In genomic region chr19:44345969-44346368, GRCh38 we compare ENCODE assay signal across 23 cellular contexts. TPM values are rescaled to one million over a fixed set of nuclear protein-coding genes. Genes with fewer than 3 reads are reported as not detected.
DNase-seq lines count a peak whose midpoint lies in the region; ATAC-seq and TF ChIP-seq lines count a peak whose summit lies in the region.
"Had no signal": no experiment of that assay in that cellular context is flagged by ENCODE, and none has a peak within 500 bp of the region (broad histone marks: within the 10 kb centered on the region; RNA-seq: fewer than 3 reads in every experiment).

No MANE protein-coding gene starts in this region.

- 86 to 88% methylated on average over 4 of the region's 4 CpGs for WGBS in testis, 2 donors

- H3K4me1 ChIP-seq in right atrium auricular region (no peaks in the 10 kb centered on the region), testis (no peaks in the 10 kb centered on the region)

- peaks cover 8 to 19% of the 10 kb centered on the region in 2 donors for H3K9me3 Mint-ChIP-seq in natural killer cell

- no peaks in the 10 kb centered on the region for H3K4me1 Mint-ChIP-seq in natural killer cell
- H3K4me1 Mint-ChIP-seq: activated naive CD8-positive, alpha-beta T cell treated with anti-CD3 and anti-CD28 coated beads, Interleukin-2, amount 10 ng/mL, durations not matched to agents 7 days and 5 days; stimulated activated memory B cell treated with anti-CD40 and anti-IgM and Interleukin-4, amounts not matched to agents 10 μg/mL and 1 μg/mL and 100 μg/mL, for 72 hours had no signal

- DNase-seq in left cardiac atrium (peak; percentile 19), right atrium auricular region (ENCODE audit: low spot score) (no peak), NCI-H2081 treated with DMSO at 0.1 percent for 48 hours (lab: John Stamatoyannopoulos, UW) (peak; percentile 9), cerebellar cortex (ENCODE audit: low spot score) (peak; percentile 89), KG1 (lab: John Stamatoyannopoulos, UW) (no peak), natural killer cell (no peak), testis (no peak)
- DNase-seq: activated CD8-positive, alpha-beta T cell treated with anti-CD3 and anti-CD28 coated beads, Interleukin-2, amount 10 ng/mL, durations not matched to agents 7 days and 5 days; activated effector memory CD4-positive, alpha-beta T cell treated with anti-CD3 and anti-CD28 coated beads, Interleukin-2, amount 50 U/mL, for 16 hours; activated naive CD8-positive, alpha-beta T cell treated with anti-CD3 and anti-CD28 coated beads, Interleukin-2, amount 10 ng/mL, durations not matched to agents 7 days and 5 days; effector CD4-positive, alpha-beta T cell; erythroblast; foreskin fibroblast; left colon; mesendoderm; naive B cell; NCI-H187; NCI-H524 had no signal

- peaks cover 0 to 23% of the 10 kb centered on the region in 2 donors for H3K9me3 ChIP-seq in right atrium auricular region
- no peaks in the 10 kb centered on the region for H3K9me3 ChIP-seq in testis

- peaks cover 22% of the 10 kb centered on the region for H3K36me3 Mint-ChIP-seq in natural killer cell
- H3K36me3 Mint-ChIP-seq: activated naive CD8-positive, alpha-beta T cell treated with anti-CD3 and anti-CD28 coated beads, Interleukin-2, amount 10 ng/mL, durations not matched to agents 7 days and 5 days had no signal

- H3K4me3 Mint-ChIP-seq in natural killer cell, result no peak overlapping the region
- H3K4me3 Mint-ChIP-seq: activated CD8-positive, alpha-beta T cell treated with anti-CD3 and anti-CD28 coated beads, Interleukin-2, amount 10 ng/mL, durations not matched to agents 7 days and 5 days; activated naive CD8-positive, alpha-beta T cell treated with anti-CD3 and anti-CD28 coated beads, Interleukin-2, amount 10 ng/mL, durations not matched to agents 7 days and 5 days; naive B cell; stimulated activated memory B cell treated with anti-CD40 and anti-IgM and Interleukin-4, amounts not matched to agents 10 μg/mL and 1 μg/mL and 100 μg/mL, for 72 hours had no signal

- intact Hi-C loops in left cardiac atrium (cut with DNase I), result no loop called here
- intact Hi-C loops in natural killer cell (cut with micrococcal nuclease), result no loop called here
- intact Hi-C loops in testis (cut with DNase I; ENCODE audit: low total_unique reads), result no loop called here

- no peak overlapping the region for H3K4me3 ChIP-seq in right atrium auricular region
- no peak overlapping the region for H3K4me3 ChIP-seq in testis
- H3K4me3 ChIP-seq: K562, smooth muscle cell had no signal

- TF ChIP-seq POLR2A in testis (IDR thresholded peaks at IDR 0.05), result no peak

- TF ChIP-seq CTCF in right atrium auricular region (IDR thresholded peaks at IDR 0.05), result no peak
- TF ChIP-seq CTCF in natural killer cell (IDR thresholded peaks at IDR 0.05), result no peak
- TF ChIP-seq CTCF in testis (IDR thresholded peaks at IDR 0.05), result no peak

- H3K27me3 ChIP-seq in right atrium auricular region (no peaks in the 10 kb centered on the region), testis (no peaks in the 10 kb centered on the region)

- no peaks in the 10 kb centered on the region for H3K27me3 Mint-ChIP-seq in natural killer cell (ENCODE audit: low read depth in 2 of 2)
- H3K27me3 Mint-ChIP-seq: activated naive CD8-positive, alpha-beta T cell treated with anti-CD3 and anti-CD28 coated beads, Interleukin-2, amount 10 ng/mL, durations not matched to agents 7 days and 5 days; naive B cell; stimulated activated memory B cell treated with anti-CD40 and anti-IgM and Interleukin-4, amounts not matched to agents 10 μg/mL and 1 μg/mL and 100 μg/mL, for 72 hours had no signal

- peak; percentile 47 to 76 for ATAC-seq in left cardiac atrium
- no peak for ATAC-seq in natural killer cell
- no peak for ATAC-seq in HG02970 (IDR thresholded peaks at IDR 0.05; ENCODE audit: low FRiP score, unreplicated experiment)
- ATAC-seq: activated CD8-positive, alpha-beta T cell treated with anti-CD3 and anti-CD28 coated beads, Interleukin-2, amount 10 ng/mL, durations not matched to agents 7 days and 5 days; K562; left colon; stimulated activated memory B cell treated with anti-CD40 and anti-IgM and Interleukin-4, amounts not matched to agents 10 μg/mL and 1 μg/mL and 100 μg/mL, for 72 hours had no signal

- H3K27ac ChIP-seq in right atrium auricular region, result no peak overlapping the region
- H3K27ac ChIP-seq in testis, result no peak overlapping the region

- no peak overlapping the region for H3K27ac Mint-ChIP-seq in natural killer cell
- H3K27ac Mint-ChIP-seq: activated CD8-positive, alpha-beta T cell treated with anti-CD3 and anti-CD28 coated beads, Interleukin-2, amount 10 ng/mL, durations not matched to agents 7 days and 5 days; activated naive CD8-positive, alpha-beta T cell treated with anti-CD3 and anti-CD28 coated beads, Interleukin-2, amount 10 ng/mL, durations not matched to agents 7 days and 5 days; stimulated activated memory B cell treated with anti-CD40 and anti-IgM and Interleukin-4, amounts not matched to agents 10 μg/mL and 1 μg/mL and 100 μg/mL, for 72 hours had no signal

- H3K36me3 ChIP-seq in right atrium auricular region (no peaks in the 10 kb centered on the region), testis (ENCODE audit: low read depth, missing control alignments) (no peaks in the 10 kb centered on the region)

RNA-seq across cellular contexts. Expression of gene ZNF112, which starts 10.5 kb away (rescaled TPM):
- total RNA-seq in left cardiac atrium (1 to 10 TPM; 4.5 to 5.2 TPM), right atrium auricular region (1 to 10 TPM; 3.2 to 6.9 TPM), natural killer cell (under 1 TPM in 1 of 3 donors, not detected in 2; 0.39 TPM), testis (1 to 10 TPM; 7.6 to 9.8 TPM)
- 4.0 TPM for polyA plus RNA-seq in testis (ENCODE audit: insufficient read depth, low read depth, low replicate concordance)
- total RNA-seq: activated CD8-positive, alpha-beta T cell treated with anti-CD3 and anti-CD28 coated beads, Interleukin-2, amount 10 ng/mL, durations not matched to agents 7 days and 5 days; T-helper 1 cell treated with Interleukin-12 subunit alpha and Interleukin-12 subunit beta and Interleukin-4 antibody, amounts not matched to agents 30 ng/mL and 1 ng/mL, for 36 hours had no signal

RNA-seq across cellular contexts. Expression of gene ZNF235, which starts 41.1 kb away (rescaled TPM):
- total RNA-seq in left cardiac atrium, result 1 to 10 TPM; 3.3 to 4.3 TPM
- 1 to 10 TPM; 3.0 to 4.5 TPM for total RNA-seq in right atrium auricular region
- total RNA-seq in natural killer cell, result 10 to 100 TPM in 1 of 3 donors, 1 to 10 TPM in 2; 6.7 to 11.6 (median 8.1) TPM
- 10 to 100 TPM; 11.1 to 12.1 TPM for total RNA-seq in testis
- polyA plus RNA-seq in testis (ENCODE audit: insufficient read depth, low read depth, low replicate concordance), result 4.6 TPM

RNA-seq across cellular contexts. Expression of gene ZNF285, which starts 55.4 kb away (rescaled TPM):
- total RNA-seq in left cardiac atrium, result 1 to 10 TPM; 3.6 to 3.9 TPM
- 1 to 10 TPM; 1.2 to 1.7 TPM for total RNA-seq in right atrium auricular region
- total RNA-seq in natural killer cell, result 1 to 10 TPM in 1 of 3 donors, under 1 TPM in 2; 0.82 to 2.2 (median 0.88) TPM
- total RNA-seq in testis, result 1 to 10 TPM; 7.1 to 7.9 TPM
- polyA plus RNA-seq in testis (ENCODE audit: insufficient read depth, low read depth, low replicate concordance), result 5.4 TPM
- total RNA-seq: T-helper 1 cell treated with Interleukin-12 subunit alpha and Interleukin-12 subunit beta and Interleukin-4 antibody, amounts not matched to agents 30 ng/mL and 1 ng/mL, for 36 hours had no signal

Comparison
In these comparisons a context has a peak if more than half of its experiments do, and no peak if none do; other contexts are left out.
1. DNase-seq: peak in left cardiac atrium (single experiment), NCI-H2081 treated with DMSO at 0.1 percent for 48 hours (single experiment) and cerebellar cortex (single experiment); none in right atrium auricular region (single experiment), KG1 (single experiment), natural killer cell (single experiment) and testis (single experiment).
2. ATAC-seq: peak in left cardiac atrium (2 of 2); none in natural killer cell (0 of 3) and HG02970 (single experiment).